21 cellular contexts compared by ENCODE assay signal in the genomic region with DNA sequence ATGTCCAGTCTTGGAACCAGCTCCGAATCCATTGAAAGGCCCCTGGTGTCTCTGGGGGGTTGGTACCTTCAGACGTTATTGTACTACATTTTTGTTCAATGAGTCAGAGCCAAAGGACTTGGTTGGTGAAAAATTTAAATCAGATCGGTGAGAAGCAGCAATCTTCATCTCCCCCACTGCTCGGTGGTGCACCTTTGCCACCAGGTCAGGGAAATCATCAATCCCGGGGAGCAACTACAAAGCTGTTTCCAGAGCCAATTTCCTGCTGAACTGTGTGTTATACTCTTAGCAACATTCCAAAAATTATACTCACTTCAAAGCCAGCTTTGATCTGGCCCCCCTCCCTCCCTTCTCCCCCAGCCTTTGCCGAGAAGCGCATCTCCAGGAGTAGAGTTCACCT.
DNase-seq lines count a peak whose midpoint lies in the region; ATAC-seq, FAIRE-seq and TF ChIP-seq lines count a peak whose summit lies in the region.
"Had no signal": no experiment of that assay in that cellular context is flagged by ENCODE, and none has a peak within 500 bp of the region (broad histone marks: within the 10 kb centered on the region; RNA-seq: fewer than 3 reads in every experiment).

No MANE protein-coding gene starts in this region.

- H3K4me2 ChIP-seq in HCT116 (ENCODE audit: low read length): no peak overlapping the region

- H3K4me1 ChIP-seq in HCT116 (ENCODE audit: control insufficient read depth in 1 of 2, insufficient read depth in 2 of 2, low read length in 2 of 2) (no peaks in the 10 kb centered on the region), Peyer's patch (no peaks in the 10 kb centered on the region)
- H3K4me1 ChIP-seq: spleen, upper lobe of right lung had no signal

- TF ChIP-seq CTCF in HCT116 (IDR thresholded peaks at IDR 0.05 in 2 of 3, conservative IDR thresholded peaks at IDR 0.05 in 1 of 3; ENCODE audit: borderline replicate concordance in 1 of 3, insufficient read depth in 1 of 3, low read depth in 2 of 3, low read length in 2 of 3) (no peak), astrocyte of the cerebellum (IDR thresholded peaks at IDR 0.05; ENCODE audit: low read depth, low read length, missing control alignments) (no peak), Peyer's patch (IDR thresholded peaks at IDR 0.05) (no peak)

- H3K9me3 ChIP-seq in HCT116 (ENCODE audit: control insufficient read depth in 1 of 2, insufficient read depth in 1 of 2, low read depth in 1 of 2, low read length in 2 of 2) (no peaks in the 10 kb centered on the region), Peyer's patch (no peaks in the 10 kb centered on the region)
- H3K9me3 ChIP-seq: upper lobe of right lung had no signal

- RAD21 ChIA-PET in HCT116 (lab: Charles Lee; ENCODE audit: low non-redundant PET in 1 of 2, low total read pairs in 2 of 2, uncharacterized antibody in 2 of 2, unreplicated experiment in 2 of 2): no interaction called here

- BruUV-seq in HCT116 (replicated peaks; lab: Mats Ljungman, UMichigan): no TSS peak

- no peak for FAIRE-seq in urothelium cell line (lab: Jason Lieb, UNC)

- peak; percentile 40; the same call in 1 of the 2 replicates for ATAC-seq in HCT116
- no peak for ATAC-seq in GM18498 (IDR thresholded peaks at IDR 0.05; ENCODE audit: unreplicated experiment)
- ATAC-seq in HG02759 (IDR thresholded peaks at IDR 0.05; ENCODE audit: unreplicated experiment): no peak

- no peak overlapping the region for H3K9ac ChIP-seq in HCT116 (ENCODE audit: low read length)

- no peak for TF ChIP-seq RAD21 in HCT116 (IDR thresholded peaks at IDR 0.05; ENCODE audit: low read depth)

- intact Hi-C loops in HCT116 (cut with micrococcal nuclease): no loop called here

- peaks cover 33% of the 10 kb centered on the region for H3K27me3 ChIP-seq in HCT116 (ENCODE audit: insufficient read depth, low read length)
- H3K27me3 ChIP-seq in Peyer's patch: no peaks in the 10 kb centered on the region
- H3K27me3 ChIP-seq: dorsolateral prefrontal cortex, spleen, upper lobe of right lung had no signal

- H3K27ac ChIP-seq in HCT116 (ENCODE audit: low read depth, low read length) (no peak overlapping the region), Peyer's patch (no peak overlapping the region)
- H3K27ac ChIP-seq: spleen, upper lobe of right lung had no signal

- CTCF ChIA-PET in HCT116 (lab: Charles Lee): no interaction called here

- no peaks in the 10 kb centered on the region for H3K36me3 ChIP-seq in HCT116 (ENCODE audit: control insufficient read depth in 1 of 2, insufficient read depth in 2 of 2, low read length in 2 of 2)
- no peaks in the 10 kb centered on the region for H3K36me3 ChIP-seq in Peyer's patch
- H3K36me3 ChIP-seq: spleen, upper lobe of right lung had no signal

- no peak for DNase-seq in HCT116 (ENCODE audit: low read depth, low spot score)
- peak; percentile 91 for DNase-seq in astrocyte of the cerebellum (ENCODE audit: low read depth)
- peak; percentile 77 for DNase-seq in left kidney (ENCODE audit: low read depth, low spot score)
- peak; percentile 80 for DNase-seq in urothelium cell line (ENCODE audit: low spot score)
- DNase-seq in Peyer's patch: no peak
- DNase-seq: activated CD4-positive, alpha-beta T cell treated with anti-CD3 and anti-CD28 coated beads, Interleukin-2, amount 50 U/mL, for 1 hour; activated CD8-positive, alpha-beta memory T cell treated with anti-CD3 and anti-CD28 coated beads, Interleukin-2, amount 50 U/mL, for 4 hours; activated effector memory CD4-positive, alpha-beta T cell treated with anti-CD3 and anti-CD28 coated beads, Interleukin-2, amount 50 U/mL, for 16 hours; COR-L47; foreskin melanocyte; KG1; NCI-H187 treated with DMSO at 0.1 percent for 48 hours; NCI-H2227 treated with DMSO at 0.1 percent for 48 hours; NCI-H82; OCI-M1; spleen; stimulated activated CD4-positive, alpha-beta T cell treated with anti-CD3 and anti-CD28 coated beads, Interleukin-4, amount 100 ng/mL, for 4 hours; upper lobe of right lung had no signal

- H4K20me1 ChIP-seq in HCT116 (ENCODE audit: insufficient read depth): no peaks in the 10 kb centered on the region

- H3K9me2 ChIP-seq in HCT116 (ENCODE audit: insufficient read depth): no peaks in the 10 kb centered on the region

- H2AFZ ChIP-seq in HCT116 (ENCODE audit: low read depth, low read length, poor library complexity, severe bottlenecking): no peak overlapping the region

- POLR2A ChIA-PET in HCT116 (lab: Charles Lee): no interaction called here

- no peaks in the 10 kb centered on the region for H3K79me2 ChIP-seq in HCT116 (ENCODE audit: insufficient read depth, low read length)

- TF ChIP-seq POLR2A in HCT116 (IDR thresholded peaks at IDR 0.05; ENCODE audit: borderline replicate concordance, extremely low read depth, insufficient read depth, insufficient read length) (no peak), Peyer's patch (IDR thresholded peaks at IDR 0.05) (no peak)

- in situ Hi-C loops in astrocyte of the cerebellum (cut with HindIII; ENCODE audit: low sequenced_read_pairs): no loop called here

- H3K4me3 ChIP-seq in HCT116 (replicated peaks in 1 of 2; ENCODE audit: low read depth in 1 of 2, low read length in 2 of 2): no peak overlapping the region
- H3K4me3 ChIP-seq in astrocyte of the cerebellum (ENCODE audit: low read depth, low read length): no peak overlapping the region
- no peak overlapping the region for H3K4me3 ChIP-seq in Peyer's patch
- H3K4me3 ChIP-seq: dorsolateral prefrontal cortex, spleen, upper lobe of right lung had no signal

TF ChIP-seq in HCT116, 20 proteins besides CTCF, POLR2A, EP300 and RAD21:
- TF ChIP-seq, protein P1, sequence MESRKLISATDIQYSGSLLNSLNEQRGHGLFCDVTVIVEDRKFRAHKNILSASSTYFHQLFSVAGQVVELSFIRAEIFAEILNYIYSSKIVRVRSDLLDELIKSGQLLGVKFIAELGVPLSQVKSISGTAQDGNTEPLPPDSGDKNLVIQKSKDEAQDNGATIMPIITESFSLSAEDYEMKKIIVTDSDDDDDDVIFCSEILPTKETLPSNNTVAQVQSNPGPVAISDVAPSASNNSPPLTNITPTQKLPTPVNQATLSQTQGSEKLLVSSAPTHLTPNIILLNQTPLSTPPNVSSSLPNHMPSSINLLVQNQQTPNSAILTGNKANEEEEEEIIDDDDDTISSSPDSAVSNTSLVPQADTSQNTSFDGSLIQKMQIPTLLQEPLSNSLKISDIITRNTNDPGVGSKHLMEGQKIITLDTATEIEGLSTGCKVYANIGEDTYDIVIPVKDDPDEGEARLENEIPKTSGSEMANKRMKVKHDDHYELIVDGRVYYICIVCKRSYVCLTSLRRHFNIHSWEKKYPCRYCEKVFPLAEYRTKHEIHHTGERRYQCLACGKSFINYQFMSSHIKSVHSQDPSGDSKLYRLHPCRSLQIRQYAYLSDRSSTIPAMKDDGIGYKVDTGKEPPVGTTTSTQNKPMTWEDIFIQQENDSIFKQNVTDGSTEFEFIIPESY (IDR thresholded peaks at IDR 0.05; ENCODE audit: extremely low read depth, insufficient replicate concordance, low read length): no peak
- no peak for TF ChIP-seq FOSL1 (IDR thresholded peaks at IDR 0.05; ENCODE audit: low read depth)
- no peak for TF ChIP-seq YY1 (IDR thresholded peaks at IDR 0.05; ENCODE audit: extremely low read depth, insufficient replicate concordance, low read depth, low read length)
- no peak for TF ChIP-seq SIN3A (IDR thresholded peaks at IDR 0.05; ENCODE audit: low read depth)
- TF ChIP-seq ZFX (IDR thresholded peaks at IDR 0.05): no peak
- TF ChIP-seq CBX3 (IDR thresholded peaks at IDR 0.05; ENCODE audit: low read depth): no peak
- TF ChIP-seq, protein P2, sequence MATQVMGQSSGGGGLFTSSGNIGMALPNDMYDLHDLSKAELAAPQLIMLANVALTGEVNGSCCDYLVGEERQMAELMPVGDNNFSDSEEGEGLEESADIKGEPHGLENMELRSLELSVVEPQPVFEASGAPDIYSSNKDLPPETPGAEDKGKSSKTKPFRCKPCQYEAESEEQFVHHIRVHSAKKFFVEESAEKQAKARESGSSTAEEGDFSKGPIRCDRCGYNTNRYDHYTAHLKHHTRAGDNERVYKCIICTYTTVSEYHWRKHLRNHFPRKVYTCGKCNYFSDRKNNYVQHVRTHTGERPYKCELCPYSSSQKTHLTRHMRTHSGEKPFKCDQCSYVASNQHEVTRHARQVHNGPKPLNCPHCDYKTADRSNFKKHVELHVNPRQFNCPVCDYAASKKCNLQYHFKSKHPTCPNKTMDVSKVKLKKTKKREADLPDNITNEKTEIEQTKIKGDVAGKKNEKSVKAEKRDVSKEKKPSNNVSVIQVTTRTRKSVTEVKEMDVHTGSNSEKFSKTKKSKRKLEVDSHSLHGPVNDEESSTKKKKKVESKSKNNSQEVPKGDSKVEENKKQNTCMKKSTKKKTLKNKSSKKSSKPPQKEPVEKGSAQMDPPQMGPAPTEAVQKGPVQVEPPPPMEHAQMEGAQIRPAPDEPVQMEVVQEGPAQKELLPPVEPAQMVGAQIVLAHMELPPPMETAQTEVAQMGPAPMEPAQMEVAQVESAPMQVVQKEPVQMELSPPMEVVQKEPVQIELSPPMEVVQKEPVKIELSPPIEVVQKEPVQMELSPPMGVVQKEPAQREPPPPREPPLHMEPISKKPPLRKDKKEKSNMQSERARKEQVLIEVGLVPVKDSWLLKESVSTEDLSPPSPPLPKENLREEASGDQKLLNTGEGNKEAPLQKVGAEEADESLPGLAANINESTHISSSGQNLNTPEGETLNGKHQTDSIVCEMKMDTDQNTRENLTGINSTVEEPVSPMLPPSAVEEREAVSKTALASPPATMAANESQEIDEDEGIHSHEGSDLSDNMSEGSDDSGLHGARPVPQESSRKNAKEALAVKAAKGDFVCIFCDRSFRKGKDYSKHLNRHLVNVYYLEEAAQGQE (IDR thresholded peaks at IDR 0.05; ENCODE audit: low read depth): no peak
- TF ChIP-seq SP1 (IDR thresholded peaks at IDR 0.05; ENCODE audit: low read depth): no peak
- no peak for TF ChIP-seq JUND (IDR thresholded peaks at IDR 0.05)
- no peak for TF ChIP-seq ZNF274 (IDR thresholded peaks at IDR 0.05; ENCODE audit: low read depth, low read length)
- no peak for TF ChIP-seq EZH2phosphoT487 (IDR thresholded peaks at IDR 0.05; ENCODE audit: borderline replicate concordance)
- TF ChIP-seq POLR2AphosphoS5 (IDR thresholded peaks at IDR 0.05; ENCODE audit: low read depth, low read length): no peak
- no peak for TF ChIP-seq CEBPB (IDR thresholded peaks at IDR 0.05; ENCODE audit: low read depth)
TF ChIP-seq in HCT116: peak in this region for 0.

Comparison
In these comparisons a context has a peak if more than half of its experiments do, and no peak if none do; other contexts are left out.
1. DNase-seq: peak in astrocyte of the cerebellum (single experiment), left kidney (single experiment) and urothelium cell line (single experiment); none in HCT116 (single experiment) and Peyer's patch (0 of 3).